8 cellular contexts compared by ENCODE assay signal in genomic region chr9:33160446-33160845, GRCh38. TPM values are rescaled to one million over a fixed set of nuclear protein-coding genes. Genes with fewer than 3 reads are reported as not detected.
DNase-seq lines count a peak whose midpoint lies in the region; ATAC-seq and TF ChIP-seq lines count a peak whose summit lies in the region.
"Not testable (repeated sequence)": the region's sequence is repeated elsewhere in the genome, so short reads cannot be mapped to it uniquely, and the experiment has no call there.

No MANE protein-coding gene starts in this region.

- H3K9ac ChIP-seq in Loucy (ENCODE audit: low read depth, low read length, poor library complexity, severe bottlenecking), result not testable (repeated sequence)

- peak; percentile 40 for DNase-seq in activated CD4-positive, alpha-beta T cell treated with anti-CD3 and anti-CD28 coated beads for 36 hours
- DNase-seq in adrenal gland, result peak in 1 of 7 donors; percentile 15
- DNase-seq in lower lobe of right lung, result not testable (repeated sequence)
- DNase-seq in posterior vena cava (ENCODE audit: low spot score), result peak; percentile 36

- peak overlapping the region; percentile 99 for H3K4me2 ChIP-seq in Loucy (ENCODE audit: low read depth, low read length, poor library complexity, severe bottlenecking)

- ATAC-seq in activated CD4-positive, alpha-beta T cell treated with anti-CD3 and anti-CD28 coated beads for 36 hours, result peak; percentile 6
- ATAC-seq in lower lobe of right lung, result not testable (repeated sequence)

- peaks cover 92% of the 10 kb centered on the region for H3K4me1 Mint-ChIP-seq in activated CD4-positive, alpha-beta T cell treated with anti-CD3 and anti-CD28 coated beads for 36 hours

- peaks cover 90% of the 10 kb centered on the region for H3K4me1 ChIP-seq in Loucy (ENCODE audit: insufficient read depth, low read length, poor library complexity, severe bottlenecking)
- H3K4me1 ChIP-seq in adrenal gland (replicated peaks in 1 of 2), result peaks cover 72 to 95% of the 10 kb centered on the region in 2 donors
- H3K4me1 ChIP-seq in esophagus (ENCODE audit: control insufficient read depth in 2 of 2, insufficient read depth in 2 of 2, low read length in 1 of 2), result peaks cover 10 to 32% of the 10 kb centered on the region in 2 donors
- H3K4me1 ChIP-seq in lower lobe of right lung, result peaks cover 99% of the 10 kb centered on the region

- peak overlapping the region; percentile 66 for H3K4me3 Mint-ChIP-seq in activated CD4-positive, alpha-beta T cell treated with anti-CD3 and anti-CD28 coated beads for 36 hours

- H3K79me2 ChIP-seq in Loucy (ENCODE audit: insufficient read depth, low read length), result peaks cover 94% of the 10 kb centered on the region

- H3F3A ChIP-seq in Loucy (ENCODE audit: low read depth), result not testable (repeated sequence)

- H3K27ac ChIP-seq in C4-2B (peak overlapping the region; percentile 89), adrenal gland (peak overlapping the region; percentile 95 to 99 (median 96)), esophagus (ENCODE audit: low read depth in 2 of 2, low read length in 1 of 2) (peak overlapping the region; percentile 15 to 48), lower lobe of right lung (peak overlapping the region; percentile 97), temporal lobe (ENCODE audit: low read depth, low read length) (peak overlapping the region; percentile 17)

- WGBS in adrenal gland, 4 donors, result 73 to 82% (median 76%) methylated on average over 9 of the region's 9 CpGs
- 52 to 62% methylated on average over 9 of the region's 9 CpGs for WGBS in esophagus, 2 donors

- CTCF ChIA-PET in activated CD4-positive, alpha-beta T cell treated with anti-CD3 and anti-CD28 coated beads for 36 hours (lab: Charles Lee), result interaction anchor here (0.6 to 2.0 kb wide), 7 partner anchors 9 to 116 kb away, joined by 3 to 6 read pairs (median 4); no protein-coding TSS in a partner anchor

- H3K36me3 Mint-ChIP-seq in activated CD4-positive, alpha-beta T cell treated with anti-CD3 and anti-CD28 coated beads for 36 hours (ENCODE audit: low read depth), result peaks cover 12% of the 10 kb centered on the region

- not testable (repeated sequence) for H3K9me3 Mint-ChIP-seq in activated CD4-positive, alpha-beta T cell treated with anti-CD3 and anti-CD28 coated beads for 36 hours (ENCODE audit: low read depth)

- peak overlapping the region; percentile 94 for H3K27ac Mint-ChIP-seq in activated CD4-positive, alpha-beta T cell treated with anti-CD3 and anti-CD28 coated beads for 36 hours

- H2AFZ ChIP-seq in Loucy (ENCODE audit: low read length), result not testable (repeated sequence)

- intact Hi-C loops in activated CD4-positive, alpha-beta T cell treated with anti-CD3 and anti-CD28 coated beads for 36 hours (cut with DNase I, micrococcal nuclease), result loop anchor here (10.0 kb wide), 3 partner anchors 606 to 1294 kb away; partner anchors contain the start of genes DNAI1 (in 1 of the 2), FAM219A (in 1 of the 2), RIGI (in 1 of the 2) and SMIM27 (in 1 of the 2)
- intact Hi-C loops in adrenal gland (cut with DNase I); lower lobe of right lung (cut with DNase I): not testable (repeated sequence)
- intact Hi-C loops in posterior vena cava (cut with DNase I), result loop anchor here (2.0 to 10.0 kb wide), 3 partner anchors 33 to 64 kb away; no protein-coding TSS in a partner anchor

- H3K9me2 ChIP-seq in Loucy (replicated peaks; ENCODE audit: low read depth, low read length), result not testable (repeated sequence)

- TF ChIP-seq CTCF in C4-2B (conservative IDR thresholded peaks at IDR 0.05); Loucy (conservative IDR thresholded peaks at IDR 0.05; ENCODE audit: low read length); adrenal gland (IDR thresholded peaks at IDR 0.05); lower lobe of right lung (IDR thresholded peaks at IDR 0.05): not testable (repeated sequence)

- peak overlapping the region; percentile 66 for H3K4me3 ChIP-seq in Loucy (ENCODE audit: low read length, poor library complexity, severe bottlenecking)
- not testable (repeated sequence) for H3K4me3 ChIP-seq in adrenal gland; esophagus (ENCODE audit: low read depth in 1 of 2, low read length in 2 of 2)
- peak overlapping the region; percentile 15 for H3K4me3 ChIP-seq in lower lobe of right lung

- POLR2A ChIA-PET in activated CD4-positive, alpha-beta T cell treated with anti-CD3 and anti-CD28 coated beads for 36 hours (lab: Charles Lee), result interaction anchor here (0.6 to 1.1 kb wide), 7 partner anchors 11 to 358 kb away, joined by 3 to 5 read pairs (median 3); partner anchors contain the start of gene DNAJA1

- not testable (repeated sequence) for H3K36me3 ChIP-seq in Loucy (ENCODE audit: insufficient read depth, low read length); adrenal gland (replicated peaks in 1 of 2); esophagus (ENCODE audit: control insufficient read depth in 2 of 2, insufficient read depth in 2 of 2, low read length in 1 of 2); lower lobe of right lung

- H3K27me3 Mint-ChIP-seq in activated CD4-positive, alpha-beta T cell treated with anti-CD3 and anti-CD28 coated beads for 36 hours, result not testable (repeated sequence)

- not testable (repeated sequence) for H3K9me3 ChIP-seq in Loucy (ENCODE audit: insufficient read depth, low read depth, low read length); adrenal gland (replicated peaks in 1 of 3); esophagus (ENCODE audit: control insufficient read depth in 2 of 2, insufficient read depth in 1 of 2, low read depth in 1 of 2, low read length in 1 of 2); lower lobe of right lung

- not testable (repeated sequence) for H3K27me3 ChIP-seq in Loucy (ENCODE audit: insufficient read depth, low read length, poor library complexity, severe bottlenecking); adrenal gland; esophagus (ENCODE audit: control insufficient read depth in 1 of 2, insufficient read depth in 2 of 2, low read length in 2 of 2); lower lobe of right lung (ENCODE audit: low read depth)

- not testable (repeated sequence) for TF ChIP-seq POLR2A in adrenal gland (IDR thresholded peaks at IDR 0.05)

- not testable (repeated sequence) for H4K20me1 ChIP-seq in Loucy (ENCODE audit: insufficient read depth, low read length, poor library complexity, severe bottlenecking)

RNA-seq across cellular contexts. Expression of gene B4GALT1, which starts 6.7 kb away (rescaled TPM):
- total RNA-seq in activated CD4-positive, alpha-beta T cell treated with anti-CD3 and anti-CD28 coated beads for 36 hours, result 10 to 100 TPM; 44.5 to 47.1 TPM
- total RNA-seq in adrenal gland, result 100 to 1,000 TPM in 1 of 8 donors, 10 to 100 TPM in 7; 44.5 to 117 (median 70.1) TPM
- polyA plus RNA-seq in adrenal gland, result 10 to 100 TPM; 18.7 to 70.5 (median 21.9) TPM
- polyA plus RNA-seq in esophagus, result 10 to 100 TPM; 26.0 to 29.2 TPM
- 72.0 TPM for total RNA-seq in lower lobe of right lung
- total RNA-seq in posterior vena cava, result 100 to 1,000 TPM in 1 of 2 donors, 10 to 100 TPM in 1; 76.8 to 107 TPM
- total RNA-seq in temporal lobe, result 2.2 TPM

Comparison
In these comparisons a context has a peak if more than half of its experiments do, and no peak if none do; other contexts are left out.
1. H3K27ac ChIP-seq: peak in every context shown above with its lines; median percentile 97 in lower lobe of right lung; 96 in adrenal gland; 89 in C4-2B; 32 in esophagus; 17 in temporal lobe.
2. RNA of gene B4GALT1, which starts 6.7 kb away (total RNA-seq): 76.8 to 107 TPM in posterior vena cava, 44.5 to 117 TPM in adrenal gland, 72.0 TPM in lower lobe of right lung (single experiment) and 44.5 to 47.1 TPM in activated CD4-positive, alpha-beta T cell treated with anti-CD3 and anti-CD28 coated beads for 36 hours; 2.2 TPM in temporal lobe (single experiment); every median in the first group is over 10 times any median in the second.